Comparison of ENCODE assay signal across 26 cellular contexts in the genomic region with DNA sequence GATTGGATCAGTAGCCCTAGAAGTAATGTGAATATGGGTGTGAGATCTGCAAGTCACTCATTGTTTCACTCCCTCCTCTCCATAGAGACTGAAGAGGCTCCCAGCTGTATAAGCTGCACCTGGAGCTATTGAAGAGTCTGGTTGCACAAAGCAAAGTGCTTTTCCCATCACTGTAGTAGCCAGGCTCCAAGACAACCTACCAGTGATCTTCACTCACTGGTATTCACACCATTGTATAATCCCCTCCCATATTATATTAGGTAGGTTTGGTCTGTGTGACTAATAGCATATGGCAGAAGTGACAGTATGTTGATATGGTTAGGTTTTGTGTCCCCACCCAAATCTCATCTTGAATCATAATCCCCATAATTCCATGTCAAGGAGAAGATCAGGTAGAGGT.
DNase-seq lines count a peak whose midpoint lies in the region; FAIRE-seq and TF ChIP-seq lines count a peak whose summit lies in the region.
"Had no signal": no experiment of that assay in that cellular context is flagged by ENCODE, and none has a peak within 500 bp of the region (broad histone marks: within the 10 kb centered on the region; RNA-seq: fewer than 3 reads in every experiment).

No MANE protein-coding gene starts in this region.

- FAIRE-seq in bronchial epithelial cell (lab: Jason Lieb, UNC) (no peak), kidney (lab: Jason Lieb, UNC) (no peak)
- FAIRE-seq: GM18507, RCC 7860 had no signal

- DNase-seq in DMS153 (lab: John Stamatoyannopoulos, UW) (peak; percentile 24), DMS153 treated with DMSO at 0.1 percent for 48 hours (lab: John Stamatoyannopoulos, UW; ENCODE audit: unreplicated experiment) (no peak), SHP77 (lab: John Stamatoyannopoulos, UW) (peak; percentile 4 to 6), SHP77 treated with DMSO at 0.1 percent for 48 hours (lab: John Stamatoyannopoulos, UW) (no peak), bronchial epithelial cell (ENCODE audit: low read depth) (peak; percentile 44), KBM-7 (no peak), NCI-H1436 (lab: John Stamatoyannopoulos, UW) (no peak), kidney (no peak)
- DNase-seq: ACHN; Caco-2; CD4-positive, alpha-beta T cell; DMS 273 treated with DMSO at 0.1 percent for 48 hours; GDM1; KG1; NCI-H1092 treated with DMSO at 0.1 percent for 48 hours; NCI-H1930; NCI-H2171; NCI-H446; NCI-H69 had no signal

- no peak overlapping the region for H3K27ac ChIP-seq in kidney (ENCODE audit: low read depth in 2 of 2, low read length in 2 of 2)
- H3K27ac ChIP-seq: 22Rv1, BLaER1, HL-60 had no signal

- no peaks in the 10 kb centered on the region for H3K4me1 ChIP-seq in kidney (ENCODE audit: control insufficient read depth in 1 of 2, insufficient read depth in 1 of 2, low read depth in 1 of 2, low read length in 2 of 2)
- H3K4me1 ChIP-seq: BLaER1, Caco-2, HAP-1 had no signal

- H3K27me3 ChIP-seq in bronchial epithelial cell (ENCODE audit: control insufficient read depth, insufficient read depth, low read length) = no peaks in the 10 kb centered on the region
- H3K27me3 ChIP-seq: BLaER1 had no signal

- in situ Hi-C loops in KBM-7 (cut with MboI; ENCODE audit: low pct_unique_long_range_greater_than_20kb, low sequenced_read_pairs) = no loop called here

- H3K9me3 ChIP-seq in kidney (ENCODE audit: control insufficient read depth in 1 of 2, low read length in 2 of 2) = no peaks in the 10 kb centered on the region
- H3K9me3 ChIP-seq: Caco-2, HAP-1 had no signal

- intact Hi-C loops in kidney (cut with DNase I) = no loop called here

- TF ChIP-seq CTCF in bronchial epithelial cell (IDR thresholded peaks at IDR 0.05; ENCODE audit: insufficient read depth, low read length, severe bottlenecking) = no peak
- TF ChIP-seq CTCF in kidney (IDR thresholded peaks at IDR 0.05; ENCODE audit: borderline replicate concordance, extremely low read depth, insufficient read depth) = no peak

- H3K4me3 ChIP-seq in bronchial epithelial cell (ENCODE audit: low read depth, low read length) (no peak overlapping the region), kidney (ENCODE audit: low read length in 2 of 2) (no peak overlapping the region)
- H3K4me3 ChIP-seq: BLaER1, GM23338, HAP-1 had no signal

- H3K36me3 ChIP-seq in bronchial epithelial cell (ENCODE audit: control insufficient read depth, insufficient read depth, low read length) (no peaks in the 10 kb centered on the region), kidney (ENCODE audit: control insufficient read depth in 1 of 2, insufficient read depth in 2 of 2, low read length in 2 of 2) (no peaks in the 10 kb centered on the region)
- H3K36me3 ChIP-seq: BLaER1, HAP-1 had no signal

- no peak overlapping the region for H3K9ac ChIP-seq in kidney (ENCODE audit: low read length in 2 of 2)
- H3K9ac ChIP-seq: BLaER1 had no signal

Comparison
In these comparisons a context has a peak if more than half of its experiments do, and no peak if none do; other contexts are left out.
1. DNase-seq: peak in DMS153 (single experiment), SHP77 (2 of 2) and bronchial epithelial cell (single experiment); none in DMS153 treated with DMSO at 0.1 percent for 48 hours (single experiment), SHP77 treated with DMSO at 0.1 percent for 48 hours (single experiment), KBM-7 (single experiment), NCI-H1436 (single experiment) and kidney (single experiment).